In the genomic region with DNA sequence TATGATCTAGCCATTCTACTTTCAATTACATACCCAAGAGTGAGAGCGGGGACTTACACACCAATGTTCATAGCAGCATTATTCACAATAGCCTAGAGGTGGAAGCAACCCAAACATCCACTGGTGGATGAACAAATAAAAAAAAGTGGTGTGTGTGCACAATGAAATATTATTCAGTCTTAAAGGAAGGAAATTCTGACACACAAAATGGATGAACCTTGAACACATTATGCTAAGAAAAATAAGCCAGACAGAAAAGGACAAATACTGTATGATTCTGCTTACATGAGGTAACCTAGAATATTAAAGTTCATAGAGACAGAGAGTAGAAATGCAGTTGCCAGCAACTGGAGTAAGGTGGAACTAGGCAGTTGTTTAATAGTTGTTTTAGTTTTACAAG, we compare ENCODE assay signal across 2 cellular contexts.
TF ChIP-seq lines count a peak whose summit lies in the region.

No MANE protein-coding gene starts in this region.

TF ChIP-seq in WTC11, 78 proteins besides CTCF, POLR2A, EP300 and RAD21:
- TF ChIP-seq TP53 (CRISPR knock-in tag; IDR thresholded peaks at IDR 0.05) (no peak), HMGA2 (CRISPR knock-in tag; IDR thresholded peaks at IDR 0.05) (no peak), JAZF1 (CRISPR knock-in tag; IDR thresholded peaks at IDR 0.05) (no peak), RELA (CRISPR knock-in tag; IDR thresholded peaks at IDR 0.05; ENCODE audit: borderline replicate concordance) (no peak), MXD4 (CRISPR knock-in tag; IDR thresholded peaks at IDR 0.05; ENCODE audit: borderline replicate concordance) (no peak), TCF7 (CRISPR knock-in tag; IDR thresholded peaks at IDR 0.05; ENCODE audit: low read depth) (no peak)
- TF ChIP-seq, protein P1, sequence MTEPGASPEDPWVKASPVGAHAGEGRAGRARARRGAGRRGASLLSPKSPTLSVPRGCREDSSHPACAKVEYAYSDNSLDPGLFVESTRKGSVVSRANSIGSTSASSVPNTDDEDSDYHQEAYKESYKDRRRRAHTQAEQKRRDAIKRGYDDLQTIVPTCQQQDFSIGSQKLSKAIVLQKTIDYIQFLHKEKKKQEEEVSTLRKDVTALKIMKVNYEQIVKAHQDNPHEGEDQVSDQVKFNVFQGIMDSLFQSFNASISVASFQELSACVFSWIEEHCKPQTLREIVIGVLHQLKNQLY (CRISPR knock-in tag; IDR thresholded peaks at IDR 0.05) = no peak
- TF ChIP-seq, protein P2, sequence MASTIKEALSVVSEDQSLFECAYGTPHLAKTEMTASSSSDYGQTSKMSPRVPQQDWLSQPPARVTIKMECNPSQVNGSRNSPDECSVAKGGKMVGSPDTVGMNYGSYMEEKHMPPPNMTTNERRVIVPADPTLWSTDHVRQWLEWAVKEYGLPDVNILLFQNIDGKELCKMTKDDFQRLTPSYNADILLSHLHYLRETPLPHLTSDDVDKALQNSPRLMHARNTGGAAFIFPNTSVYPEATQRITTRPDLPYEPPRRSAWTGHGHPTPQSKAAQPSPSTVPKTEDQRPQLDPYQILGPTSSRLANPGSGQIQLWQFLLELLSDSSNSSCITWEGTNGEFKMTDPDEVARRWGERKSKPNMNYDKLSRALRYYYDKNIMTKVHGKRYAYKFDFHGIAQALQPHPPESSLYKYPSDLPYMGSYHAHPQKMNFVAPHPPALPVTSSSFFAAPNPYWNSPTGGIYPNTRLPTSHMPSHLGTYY (CRISPR knock-in tag; IDR thresholded peaks at IDR 0.05) = no peak
- TF ChIP-seq, protein P3, sequence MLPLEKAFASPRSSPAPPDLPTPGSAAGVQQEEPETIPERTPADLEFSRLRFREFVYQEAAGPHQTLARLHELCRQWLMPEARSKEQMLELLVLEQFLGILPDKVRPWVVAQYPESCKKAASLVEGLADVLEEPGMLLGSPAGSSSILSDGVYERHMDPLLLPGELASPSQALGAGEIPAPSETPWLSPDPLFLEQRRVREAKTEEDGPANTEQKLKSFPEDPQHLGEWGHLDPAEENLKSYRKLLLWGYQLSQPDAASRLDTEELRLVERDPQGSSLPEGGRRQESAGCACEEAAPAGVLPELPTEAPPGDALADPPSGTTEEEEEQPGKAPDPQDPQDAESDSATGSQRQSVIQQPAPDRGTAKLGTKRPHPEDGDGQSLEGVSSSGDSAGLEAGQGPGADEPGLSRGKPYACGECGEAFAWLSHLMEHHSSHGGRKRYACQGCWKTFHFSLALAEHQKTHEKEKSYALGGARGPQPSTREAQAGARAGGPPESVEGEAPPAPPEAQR (CRISPR knock-in tag; IDR thresholded peaks at IDR 0.05) = no peak

TF ChIP-seq in endothelial cell of umbilical vein, 7 proteins besides CTCF, POLR2A, EP300 and RAD21:
- TF ChIP-seq MYC (IDR thresholded peaks at IDR 0.05; ENCODE audit: low read depth, low read length) = no peak
- no peak for TF ChIP-seq GATA2 (IDR thresholded peaks at IDR 0.05; ENCODE audit: insufficient read depth, insufficient read length, low read depth, low read length)
- no peak for TF ChIP-seq MAX (IDR thresholded peaks at IDR 0.05; ENCODE audit: insufficient read depth, insufficient read length)
- TF ChIP-seq EZH2 (IDR thresholded peaks at IDR 0.05; ENCODE audit: borderline replicate concordance, low read depth, low read length, severe bottlenecking) = no peak
- TF ChIP-seq POLR2AphosphoS5 (IDR thresholded peaks at IDR 0.05; ENCODE audit: insufficient read depth, low read depth, low read length) = no peak
- TF ChIP-seq JUN (IDR thresholded peaks at IDR 0.05; ENCODE audit: borderline replicate concordance, insufficient read depth, insufficient read length, low read depth) = no peak
- no peak for TF ChIP-seq FOS (IDR thresholded peaks at IDR 0.05; ENCODE audit: borderline replicate concordance, insufficient read depth, low read length)
